In the genomic region with DNA sequence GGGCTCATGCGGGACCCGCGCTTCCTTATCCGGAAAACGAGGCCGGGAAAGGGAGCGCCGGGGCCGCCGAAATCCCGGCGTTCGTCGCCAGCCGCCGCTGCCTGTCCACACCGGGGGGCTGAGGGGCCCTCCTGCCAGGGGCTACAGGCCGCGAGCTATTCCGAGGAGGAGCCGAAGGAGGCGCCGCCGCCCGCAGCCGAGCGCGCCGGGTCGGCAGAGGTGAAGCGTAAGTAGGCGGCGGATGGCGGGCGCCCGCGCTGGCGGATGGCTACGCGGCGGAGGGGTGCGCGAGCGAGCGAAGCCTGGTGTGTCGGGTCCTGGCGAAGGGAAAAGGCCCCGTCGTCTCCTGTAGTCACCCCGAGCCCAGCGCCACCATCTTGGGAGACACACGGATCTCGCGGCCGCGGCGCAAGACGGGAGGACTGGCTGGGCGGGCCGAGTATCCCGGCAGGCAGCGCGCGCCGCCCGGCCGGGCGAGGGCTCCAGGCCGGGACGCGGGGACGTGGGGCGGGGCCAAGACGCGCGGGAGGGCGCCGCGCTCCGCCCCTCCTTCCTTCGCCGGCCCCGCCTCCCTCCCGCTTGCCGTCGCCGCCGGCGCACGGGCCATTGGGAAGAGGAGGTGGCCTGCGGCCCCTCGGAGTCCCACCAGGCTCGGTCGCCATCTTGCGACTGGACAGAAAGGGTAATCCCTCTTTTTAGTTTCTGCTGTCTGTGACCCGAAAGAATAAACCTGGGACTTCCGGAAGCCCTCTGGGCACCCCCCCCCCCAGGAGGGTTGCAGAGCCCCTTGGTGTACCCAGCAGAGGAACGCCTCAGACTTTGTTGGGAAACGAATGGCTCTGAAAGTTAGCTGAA, we compare ENCODE assay signal across 8 cellular contexts. TPM values are rescaled to one million over a fixed set of nuclear protein-coding genes. Genes with fewer than 3 reads are reported as not detected.
A peak's percentile ranks its signal among the peaks of the same experiment; 100 is the strongest.
DNase-seq lines count a peak whose midpoint lies in the region; ATAC-seq, FAIRE-seq and TF ChIP-seq lines count a peak whose summit lies in the region.

TSS of gene UBE3A (minus strand) at position 424 of the 855 bp plus-strand sequence. CDS start 29,917 bp downstream, outside the sequence.

- peak; percentile 29 for TF ChIP-seq CTCF in cardiac muscle cell (IDR thresholded peaks at IDR 0.05; ENCODE audit: low read depth, low read length)
- no peak for TF ChIP-seq CTCF in parathyroid adenoma (IDR thresholded peaks at IDR 0.05)
- TF ChIP-seq CTCF in tibial artery (IDR thresholded peaks at IDR 0.05): peak; percentile 2 to 23

- peak; percentile 100 for FAIRE-seq in GM12891 (lab: Jason Lieb, UNC)

- ATAC-seq in HG02759 (IDR thresholded peaks at IDR 0.05; ENCODE audit: unreplicated experiment): peak; percentile 88

- H3K4me3 ChIP-seq in adipocyte (ENCODE audit: low read length) (peak within 1 kb of the TSS; percentile 90), cardiac muscle cell (peak within 1 kb of the TSS; percentile 76), parathyroid adenoma (ENCODE audit: low read depth, low read length) (peak within 1 kb of the TSS; percentile 90), tibial artery (peak within 1 kb of the TSS; percentile 99 to 100)

- intact Hi-C loops in tibial artery (cut with DNase I; ENCODE audit: low total_unique reads): loop anchor here (10.0 kb wide), 1 partner anchor 646 kb away; no protein-coding TSS in a partner anchor

- peak within 1 kb of the TSS; percentile 95 for H3K4me2 ChIP-seq in parathyroid adenoma (ENCODE audit: low read length)

- H3K79me2 ChIP-seq in parathyroid adenoma: peaks cover 24% of the 10 kb centered on the region

- peak within 1 kb of the TSS; percentile 94 for H2AFZ ChIP-seq in parathyroid adenoma

- peak within 1 kb of the TSS; percentile 98 for H3K27ac ChIP-seq in cardiac muscle cell
- peak within 1 kb of the TSS; percentile 86 for H3K27ac ChIP-seq in parathyroid adenoma
- peak within 1 kb of the TSS; percentile 99 to 100 for H3K27ac ChIP-seq in tibial artery

- DNase-seq in GM12891 (ENCODE audit: insufficient read length, low spot score): peak; percentile 71
- peak; percentile 74 for DNase-seq in NCI-H128 (lab: John Stamatoyannopoulos, UW; ENCODE audit: unreplicated experiment)
- peak; percentile 80 for DNase-seq in T follicular helper cell (ENCODE audit: low read depth)
- DNase-seq in adipocyte (ENCODE audit: low read depth): peak; percentile 98
- DNase-seq in cardiac muscle cell (ENCODE audit: low read depth in 1 of 2, low spot score in 1 of 2): peak; percentile 96 to 97
- peak; percentile 87 to 95 for DNase-seq in tibial artery

- TF ChIP-seq POLR2A in GM12891 (IDR thresholded peaks at IDR 0.05; ENCODE audit: low read depth, low read length): peak; percentile 94

- no peaks in the 10 kb centered on the region for H3K27me3 ChIP-seq in adipocyte (replicated peaks; ENCODE audit: control insufficient read depth, insufficient read depth, low read length)
- H3K27me3 ChIP-seq in cardiac muscle cell: no peaks in the 10 kb centered on the region
- no peaks in the 10 kb centered on the region for H3K27me3 ChIP-seq in parathyroid adenoma (ENCODE audit: control insufficient read depth, insufficient read depth, low read length)
- H3K27me3 ChIP-seq in tibial artery: no peaks in the 10 kb centered on the region

- H3K4me1 ChIP-seq in adipocyte (ENCODE audit: control insufficient read depth, insufficient read depth, low read length): peaks cover 21% of the 10 kb centered on the region
- peaks cover 16% of the 10 kb centered on the region for H3K4me1 ChIP-seq in cardiac muscle cell (ENCODE audit: low read depth)
- H3K4me1 ChIP-seq in parathyroid adenoma: no peaks in the 10 kb centered on the region
- peaks cover 0 to 40% (median 15%) of the 10 kb centered on the region in 4 donors for H3K4me1 ChIP-seq in tibial artery

- no peaks in the 10 kb centered on the region for H3K9me3 ChIP-seq in adipocyte (ENCODE audit: control insufficient read depth, low read length)
- no peaks in the 10 kb centered on the region for H3K9me3 ChIP-seq in cardiac muscle cell (ENCODE audit: low read depth)
- no peaks in the 10 kb centered on the region for H3K9me3 ChIP-seq in parathyroid adenoma (ENCODE audit: control insufficient read depth, low read length)
- no peaks in the 10 kb centered on the region for H3K9me3 ChIP-seq in tibial artery

- H3K9ac ChIP-seq in adipocyte (ENCODE audit: low read length) (peak within 1 kb of the TSS; percentile 99), parathyroid adenoma (peak within 1 kb of the TSS; percentile 98)

- peaks cover 3% of the 10 kb centered on the region for H3K36me3 ChIP-seq in adipocyte (ENCODE audit: control insufficient read depth, insufficient read depth, low read length, severe bottlenecking)
- no peaks in the 10 kb centered on the region for H3K36me3 ChIP-seq in cardiac muscle cell
- no peaks in the 10 kb centered on the region for H3K36me3 ChIP-seq in parathyroid adenoma (ENCODE audit: control insufficient read depth, insufficient read depth, low read length)
- H3K36me3 ChIP-seq in tibial artery: no peaks in the 10 kb centered on the region

TF ChIP-seq in GM12891, 5 proteins besides CTCF, POLR2A, EP300 and RAD21:
- TF ChIP-seq POU2F2 (IDR thresholded peaks at IDR 0.05; ENCODE audit: low read depth, low read length): no peak
- no peak for TF ChIP-seq PAX5 (IDR thresholded peaks at IDR 0.05; ENCODE audit: insufficient read depth, low read length, severe bottlenecking)
- peak; percentile 90 for TF ChIP-seq POLR2AphosphoS5 (IDR thresholded peaks at IDR 0.05; ENCODE audit: low read depth, low read length)
- TF ChIP-seq SPI1 (IDR thresholded peaks at IDR 0.05; ENCODE audit: low read depth, low read length): no peak
- TF ChIP-seq TAF1 (IDR thresholded peaks at IDR 0.05; ENCODE audit: low read depth, low read length): peak; percentile 95

RNA-seq across cellular contexts. Expression of gene UBE3A, which starts in this region (rescaled TPM):
- polyA plus RNA-seq in GM12891 (2012; ENCODE audit: low read depth, missing spikeins): 21.8 TPM
- total RNA-seq in cardiac muscle cell: 60.4 and 92.2 TPM in 2 replicates
- 96.2 and 143 TPM in 2 replicates for polyA plus RNA-seq in cardiac muscle cell

Comparison
In these comparisons a context has a peak if more than half of its experiments do, and no peak if none do; other contexts are left out.
1. Peak in every context shown above with its lines: DNase-seq, ATAC-seq, H3K4me3 ChIP-seq and H3K27ac ChIP-seq.